8 cellular contexts compared by ENCODE assay signal in the genomic region with DNA sequence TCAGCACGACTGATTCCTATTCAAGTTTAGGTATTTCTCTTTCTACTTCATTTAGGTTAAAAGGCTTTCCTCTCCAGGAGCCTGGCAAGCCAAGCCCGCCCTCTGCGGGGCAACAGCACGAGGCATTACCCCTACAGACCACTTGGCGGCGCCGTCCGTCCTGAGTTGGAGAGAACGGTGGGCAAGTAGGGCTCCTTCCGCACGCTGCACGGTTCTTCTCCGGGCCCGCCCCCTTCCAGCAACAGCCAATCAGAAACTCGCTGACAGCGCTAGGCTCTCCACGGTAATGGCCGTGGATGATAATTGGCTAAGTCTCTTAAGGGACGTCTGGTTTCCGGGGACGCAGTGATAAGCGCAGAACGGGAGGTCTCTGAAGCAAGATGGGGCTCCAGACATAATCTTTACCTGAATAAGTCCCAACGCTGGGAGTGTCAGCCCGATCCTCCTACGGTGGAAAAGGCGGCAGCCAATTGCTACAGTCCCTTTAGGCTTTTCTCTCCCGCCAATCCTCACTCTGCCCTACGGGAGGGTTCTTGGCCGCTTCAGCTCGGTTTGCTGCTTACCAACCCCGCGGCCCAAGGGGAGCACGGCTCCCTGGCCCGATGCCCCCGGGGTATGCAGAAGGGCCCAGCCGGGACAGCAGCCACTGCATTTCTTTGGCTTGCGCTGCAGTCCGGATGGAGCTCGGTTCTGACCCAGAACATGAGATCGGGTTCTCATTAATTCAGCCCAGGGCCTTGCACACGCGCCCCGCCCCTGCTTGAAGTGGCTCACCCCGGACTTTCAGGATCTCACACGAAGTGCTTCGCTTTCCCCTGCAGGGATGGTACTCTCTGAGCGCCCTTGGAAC.
A peak's percentile ranks its signal among the peaks of the same experiment; 100 is the strongest.
DNase-seq lines count a peak whose midpoint lies in the region; ATAC-seq lines count a peak whose summit lies in the region.

No MANE protein-coding gene starts in this region.

- peaks cover 61% of the 10 kb centered on the region for H3K27me3 ChIP-seq in NT2/D1 (ENCODE audit: insufficient read depth, insufficient read length)

- ATAC-seq in GM21381 (IDR thresholded peaks at IDR 0.05; ENCODE audit: unreplicated experiment) = peak; percentile 100

- DNase-seq in Caki2 (ENCODE audit: low read depth) = peak; percentile 99
- DNase-seq in HUDEP-2 (lab: John Stamatoyannopoulos, UW; ENCODE audit: unreplicated experiment in 76 of 76) = peak in 73 of 76 experiments; percentile 4 to 85 (median 66)
- DNase-seq in NT2/D1 (ENCODE audit: low read depth, low spot score) = peak; percentile 97
- peak; percentile 96 for DNase-seq in activated T-cell treated with anti-CD3 and anti-CD28 coated beads for 1 hour (ENCODE audit: low read depth)
- peak; percentile 87 for DNase-seq in epidermal melanocyte (ENCODE audit: insufficient read length, low spot score)
- peak; percentile 98 for DNase-seq in middle frontal gyrus (ENCODE audit: extremely low spot score, low spot score)
- peak; percentile 85 to 96 for DNase-seq in stimulated activated CD8-positive, alpha-beta memory T cell treated with anti-CD3 and anti-CD28 coated beads, Interleukin-2, amount 100 ng/mL, for 48 hours (ENCODE audit: low read depth in 2 of 2)

- no peaks in the 10 kb centered on the region for H3K9me3 ChIP-seq in NT2/D1 (ENCODE audit: insufficient read depth, low read length)

- H3K36me3 ChIP-seq in NT2/D1 (ENCODE audit: insufficient read depth, insufficient read length, low read length) = no peaks in the 10 kb centered on the region

- peak overlapping the region; percentile 84 for H3K9ac ChIP-seq in NT2/D1 (ENCODE audit: insufficient read length, low read depth)

- H3K4me3 ChIP-seq in NT2/D1 (ENCODE audit: insufficient read length, low read depth) = peak overlapping the region; percentile 75

- in situ Hi-C loops in Caki2 (cut with HindIII; ENCODE audit: low pct_unique_long_range_greater_than_20kb, low sequenced_read_pairs) = no loop called here

- H3K4me1 ChIP-seq in NT2/D1 (ENCODE audit: insufficient read depth, insufficient read length) = no peaks in the 10 kb centered on the region

Comparison
In these comparisons a context has a peak if more than half of its experiments do, and no peak if none do; other contexts are left out.
1. Peak in every context shown above with its lines: DNase-seq, ATAC-seq and H3K4me3 ChIP-seq.